8 cellular contexts compared by ENCODE assay signal in the genomic region with DNA sequence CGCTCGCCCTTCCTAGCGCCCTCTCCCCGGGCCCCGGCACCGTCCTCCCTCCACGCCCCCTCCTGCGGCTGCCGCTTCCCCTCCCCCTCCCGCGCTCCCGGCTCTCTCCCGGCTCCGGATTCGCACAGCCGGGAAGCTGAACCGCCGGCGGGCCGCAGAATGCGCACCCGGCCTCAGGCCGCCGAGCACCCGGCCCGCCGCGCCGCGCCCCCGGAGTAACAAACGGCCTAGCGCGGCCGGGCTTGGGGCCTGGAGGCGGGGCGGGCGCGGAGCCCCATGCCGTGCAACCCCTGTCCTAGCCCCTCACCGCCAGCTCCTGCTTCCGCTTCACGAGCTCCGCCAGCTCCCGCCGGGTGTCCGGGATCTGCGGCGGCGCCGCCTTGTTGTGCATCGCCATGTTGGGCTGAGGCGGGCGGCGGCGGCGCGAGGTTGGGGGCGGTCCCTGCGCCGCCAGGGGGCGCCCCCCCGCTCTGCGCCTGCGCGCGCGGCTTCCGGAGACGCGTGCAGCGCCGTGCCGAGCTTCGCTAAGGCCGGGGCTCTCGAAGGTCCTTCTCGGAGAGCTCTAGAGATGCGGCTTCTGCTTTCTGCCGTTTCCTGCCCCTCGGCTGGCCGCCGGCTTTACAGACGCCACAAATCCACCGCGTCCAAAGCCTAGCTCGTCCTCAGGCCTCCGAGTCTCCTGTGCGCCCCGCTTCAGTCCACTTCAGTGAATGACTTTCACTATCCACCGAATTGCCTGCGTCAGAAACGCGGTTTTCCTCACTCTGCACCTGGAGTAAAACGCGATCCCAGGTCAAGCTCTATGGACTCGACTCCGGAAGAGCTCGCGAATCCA. TPM values are rescaled to one million over a fixed set of nuclear protein-coding genes. Genes with fewer than 3 reads are reported as not detected.
A peak's percentile ranks its signal among the peaks of the same experiment; 100 is the strongest.
DNase-seq lines count a peak whose midpoint lies in the region; ATAC-seq and TF ChIP-seq lines count a peak whose summit lies in the region.

A gene (minus strand): TSS at position 417 of the 835 bp plus-strand sequence. CDS start 20 bp downstream, at position 397.

- peaks cover 0 to 19% of the 10 kb centered on the region in 2 donors for H3K36me3 ChIP-seq in adrenal gland (replicated peaks in 1 of 2)
- H3K36me3 ChIP-seq in prostate gland = no peaks in the 10 kb centered on the region

- H3K9me3 Mint-ChIP-seq in HFFc6 = no peaks in the 10 kb centered on the region

- TF ChIP-seq POLR2A in adrenal gland (IDR thresholded peaks at IDR 0.05) (peak; percentile 60 to 89), prostate gland (IDR thresholded peaks at IDR 0.05) (peak; percentile 84)

- no peaks in the 10 kb centered on the region; the same call in none of the 2 replicates for H3K27me3 Mint-ChIP-seq in HFFc6 (ENCODE audit: insufficient read depth)

- peak; percentile 99 for ATAC-seq in left cardiac atrium

- peak; percentile 91 for DNase-seq in GM12865 (ENCODE audit: low read depth)
- DNase-seq in HFFc6 = peak; percentile 54
- peak; percentile 90 for DNase-seq in NAMALWA (ENCODE audit: low spot score)
- peak; percentile 74 to 87 (median 78) for DNase-seq in T-helper 1 cell
- peak; percentile 77 to 88 (median 81) for DNase-seq in adrenal gland
- DNase-seq in left cardiac atrium = peak; percentile 89
- peak; percentile 77 for DNase-seq in prostate gland (ENCODE audit: low spot score)
- peak; percentile 78 for DNase-seq in ureter (ENCODE audit: low spot score)

- H3K27ac Mint-ChIP-seq in HFFc6 = peak within 1 kb of the TSS; percentile 96

- H3K4me1 ChIP-seq in adrenal gland (replicated peaks in 1 of 2) (peaks cover 7 to 19% of the 10 kb centered on the region in 2 donors), prostate gland (replicated peaks) (no peaks in the 10 kb centered on the region)

- peaks cover 26% of the 10 kb centered on the region for H3K4me1 Mint-ChIP-seq in HFFc6 (ENCODE audit: low read depth)

- peaks cover 14% of the 10 kb centered on the region; the same call in 1 of the 2 replicates for H3K36me3 Mint-ChIP-seq in HFFc6 (ENCODE audit: low read depth)

- H3K27me3 ChIP-seq in adrenal gland = no peaks in the 10 kb centered on the region
- H3K27me3 ChIP-seq in prostate gland (replicated peaks; ENCODE audit: insufficient read depth) = no peaks in the 10 kb centered on the region

- peak within 1 kb of the TSS; percentile 85 for H3K4me3 ChIP-seq in GM12865 (ENCODE audit: low read depth, low read length)
- peak within 1 kb of the TSS; percentile 53 to 98 (median 72) for H3K4me3 ChIP-seq in adrenal gland
- peak within 1 kb of the TSS; percentile 86 to 98 for H3K4me3 ChIP-seq in prostate gland

- 0 to 1% (median 0%) methylated on average over 3 to 100 of the region's 100 CpGs for WGBS in adrenal gland, 4 donors
- under 1% methylated on average over 81 of the region's 100 CpGs for WGBS in prostate gland

- H3K9me3 ChIP-seq in adrenal gland (replicated peaks in 1 of 3) (no peaks in the 10 kb centered on the region), prostate gland (no peaks in the 10 kb centered on the region)

- intact Hi-C loops in adrenal gland (cut with DNase I) (no loop called here), left cardiac atrium (cut with DNase I) (no loop called here), prostate gland (cut with DNase I) (no loop called here)

- TF ChIP-seq CTCF in GM12865 (IDR thresholded peaks at IDR 0.05; ENCODE audit: insufficient read depth, low read depth, low read length, missing control alignments) (peak; percentile 79), HFFc6 (IDR thresholded peaks at IDR 0.05) (peak; percentile 92), adrenal gland (IDR thresholded peaks at IDR 0.05) (peak in 4 of 6 experiments; percentile 24 to 90 (median 78)), prostate gland (IDR thresholded peaks at IDR 0.05) (peak; percentile 90 to 94 (median 91))

- peak within 1 kb of the TSS; percentile 90 to 98 (median 96) for H3K27ac ChIP-seq in adrenal gland
- H3K27ac ChIP-seq in prostate gland = peak within 1 kb of the TSS; percentile 96 to 97

- peak within 1 kb of the TSS; percentile 97 for H3K4me3 Mint-ChIP-seq in HFFc6

RNA-seq across cellular contexts. Expression of the gene that starts here (rescaled TPM):
- 10 to 100 TPM; 52.6 to 63.8 (median 56.9) TPM for total RNA-seq in HFFc6 (2021; fragmentation: NEBNext Ultra II Directional; extraction: Animal tissue kit (Norgen Biotek cat#: 25700))
- total RNA-seq in adrenal gland (10 to 100 TPM; 45.7 to 74.5 (median 56.0) TPM), left cardiac atrium (10 to 100 TPM; 34.6 to 36.4 TPM), prostate gland (100 to 1,000 TPM; 175 to 252 TPM), ureter (60.7 TPM)
- 10 to 100 TPM; 37.8 to 67.4 (median 43.4) TPM for polyA plus RNA-seq in adrenal gland

Comparison
In these comparisons a context has a peak if more than half of its experiments do, and no peak if none do; other contexts are left out.
1. Peak in every context shown above with its lines: DNase-seq, ATAC-seq, H3K4me3 ChIP-seq and H3K27ac ChIP-seq.